In genomic region chr1:218209351-218209861, GRCh38 we compare ENCODE assay signal across 15 cellular contexts.
A peak's percentile ranks its signal among the peaks of the same experiment; 100 is the strongest.
DNase-seq lines count a peak whose midpoint lies in the region; ATAC-seq and TF ChIP-seq lines count a peak whose summit lies in the region.
"Had no signal": no experiment of that assay in that cellular context is flagged by ENCODE, and none has a peak within 500 bp of the region (broad histone marks: within the 10 kb centered on the region; RNA-seq: fewer than 3 reads in every experiment).

No MANE protein-coding gene starts in this region.

- CTCF ChIA-PET in PC-9 (lab: Charles Lee), result no interaction called here

- TF ChIP-seq CTCF in PC-9 (conservative IDR thresholded peaks at IDR 0.05) (no peak), epithelial cell of esophagus (IDR thresholded peaks at IDR 0.05; ENCODE audit: insufficient read depth, low read depth, low read length, missing control alignments) (no peak)

- H3K36me3 ChIP-seq in PC-9 (ENCODE audit: low read depth) (no peaks in the 10 kb centered on the region), trophoblast cell (ENCODE audit: control insufficient read depth in 1 of 2, insufficient read depth in 2 of 2, low read length in 2 of 2) (no peaks in the 10 kb centered on the region)
- H3K36me3 ChIP-seq: WERI-Rb-1 had no signal

- no peaks in the 10 kb centered on the region for H4K20me1 ChIP-seq in PC-9 (ENCODE audit: insufficient read depth)

- H3K27ac ChIP-seq in PC-9 (peak overlapping the region; percentile 52), trophoblast cell (ENCODE audit: low read depth, low read length) (no peak overlapping the region)
- H3K27ac ChIP-seq: body of pancreas, WERI-Rb-1 had no signal

- no peak overlapping the region for H3K23ac ChIP-seq in trophoblast cell (ENCODE audit: low read length)

- peak overlapping the region; percentile 45 for H3K4me2 ChIP-seq in PC-9
- no peak overlapping the region for H3K4me2 ChIP-seq in trophoblast cell (ENCODE audit: low read length)

- POLR2A ChIA-PET in PC-9 (lab: Charles Lee; ENCODE audit: unreplicated experiment), result no interaction called here

- no peak overlapping the region for H2BK5ac ChIP-seq in trophoblast cell (ENCODE audit: low read depth, low read length, poor library complexity)

- intact Hi-C loops in PC-9 (cut with micrococcal nuclease; ENCODE audit: unreplicated experiment), result no loop called here

- H3K9ac ChIP-seq in trophoblast cell (ENCODE audit: low read length), result no peak overlapping the region

- H3K18ac ChIP-seq in trophoblast cell (ENCODE audit: low read length), result no peak overlapping the region

- no peak for ATAC-seq in GM21825 (IDR thresholded peaks at IDR 0.05; ENCODE audit: unreplicated experiment)
- ATAC-seq: body of pancreas had no signal

- H3K79me2 ChIP-seq in PC-9 (ENCODE audit: low read depth) (no peaks in the 10 kb centered on the region), trophoblast cell (ENCODE audit: control insufficient read depth, insufficient read depth, low read length, poor library complexity) (no peaks in the 10 kb centered on the region)

- H3K4me3 ChIP-seq in PC-9, result no peak overlapping the region
- no peak overlapping the region for H3K4me3 ChIP-seq in epithelial cell of esophagus (ENCODE audit: low read length)
- no peak overlapping the region for H3K4me3 ChIP-seq in trophoblast cell (ENCODE audit: low read depth, low read length)
- H3K4me3 ChIP-seq: body of pancreas had no signal

- no peak overlapping the region for H2BK12ac ChIP-seq in trophoblast cell (ENCODE audit: low read length)

- no CpG with 5 or more reads among the region's 3 CpGs for WGBS in trophoblast cell (ENCODE audit: extremely low coverage, insufficient coverage, insufficient read length)

- peaks cover 24% of the 10 kb centered on the region for H3K4me1 ChIP-seq in PC-9 (replicated peaks; ENCODE audit: insufficient read depth)
- H3K4me1 ChIP-seq in trophoblast cell (ENCODE audit: control insufficient read depth in 1 of 2, insufficient read depth in 2 of 2, low read length in 2 of 2), result no peaks in the 10 kb centered on the region
- H3K4me1 ChIP-seq: body of pancreas had no signal

- H3K27me3 ChIP-seq in PC-9 (ENCODE audit: insufficient read depth, low read depth) (no peaks in the 10 kb centered on the region), trophoblast cell (ENCODE audit: insufficient read depth, low read length) (no peaks in the 10 kb centered on the region)
- H3K27me3 ChIP-seq: body of pancreas had no signal

- no peak overlapping the region for H2BK120ac ChIP-seq in trophoblast cell (ENCODE audit: insufficient read depth, low read length, poor library complexity)

- H4K8ac ChIP-seq in trophoblast cell (ENCODE audit: low read depth, low read length), result no peak overlapping the region

- H3F3A ChIP-seq in PC-9 (ENCODE audit: insufficient read depth, low read depth), result peaks cover 13% of the 10 kb centered on the region

- BruUV-seq in PC-9 (replicated peaks; lab: Mats Ljungman, UMichigan), result no TSS peak

- no peak overlapping the region for H2AK5ac ChIP-seq in trophoblast cell (ENCODE audit: low read length)

- H2AFZ ChIP-seq in PC-9, result peak overlapping the region; percentile 65
- no peak overlapping the region for H2AFZ ChIP-seq in trophoblast cell (ENCODE audit: insufficient read depth, low read length, poor library complexity)

- DNase-seq in ELR (ENCODE audit: low read depth) (peak; percentile 94), PC-9 (peak; percentile 5 to 55), epithelial cell of esophagus (ENCODE audit: low read depth) (peak; percentile 54), trophoblast cell (peak; percentile 20 to 57), activated gamma-delta T cell treated with Interleukin-2 at 50 U/mL for 16 hours (no peak), amygdala (lab: John Stamatoyannopoulos, UW) (no peak), DMS53 treated with DMSO at 0.1 percent for 48 hours (lab: John Stamatoyannopoulos, UW; ENCODE audit: unreplicated experiment) (no peak)
- DNase-seq: activated T-cell treated with anti-CD3 and anti-CD28 coated beads for 4 hours, body of pancreas, immature natural killer cell, NCI-H1105, NCI-H446, SIG-M5, WERI-Rb-1 had no signal

- H3K9me2 ChIP-seq in PC-9 (ENCODE audit: insufficient read depth), result no peaks in the 10 kb centered on the region

- H4K91ac ChIP-seq in trophoblast cell (ENCODE audit: low read depth, low read length), result no peak overlapping the region

- H3K4ac ChIP-seq in trophoblast cell (ENCODE audit: low read depth, low read length), result no peak overlapping the region

- no peak overlapping the region for H4K12ac ChIP-seq in trophoblast cell (ENCODE audit: low read depth, low read length)

- H3K14ac ChIP-seq in trophoblast cell (ENCODE audit: low read length), result no peak overlapping the region

- H3K9me3 ChIP-seq in PC-9 (ENCODE audit: insufficient read depth, low read depth) (no peaks in the 10 kb centered on the region), trophoblast cell (ENCODE audit: insufficient read depth, low read depth, low read length) (no peaks in the 10 kb centered on the region)
- H3K9me3 ChIP-seq: body of pancreas had no signal

- no peaks in the 10 kb centered on the region for H3K79me1 ChIP-seq in trophoblast cell (ENCODE audit: low read length)

Comparison
In these comparisons a context has a peak if more than half of its experiments do, and no peak if none do; other contexts are left out.
1. DNase-seq: peak in ELR (single experiment), PC-9 (2 of 2), epithelial cell of esophagus (single experiment) and trophoblast cell (2 of 2); none in activated gamma-delta T cell treated with Interleukin-2 at 50 U/mL for 16 hours (single experiment), amygdala (0 of 56) and DMS53 treated with DMSO at 0.1 percent for 48 hours (single experiment).